In genomic region chr15:91779960-91780359, GRCh38 we compare ENCODE assay signal across 23 cellular contexts.
"Had no signal": no experiment of that assay in that cellular context is flagged by ENCODE, and none has a peak within 500 bp of the region (broad histone marks: within the 10 kb centered on the region; RNA-seq: fewer than 3 reads in every experiment).

No MANE protein-coding gene starts in this region.

- H3K4me3 Mint-ChIP-seq: IgD-negative memory B cell had no signal

- H3K27me3 Mint-ChIP-seq: IgD-negative memory B cell had no signal

- H3K4me1 Mint-ChIP-seq: IgD-negative memory B cell had no signal

- H3K4me3 ChIP-seq: K562 had no signal

- H3K27ac ChIP-seq: HL-60, KMS-11 had no signal

- DNase-seq: NCI-H1048, NCI-H1105 treated with DMSO at 0.1 percent for 48 hours, NCI-H1417 treated with DMSO at 0.1 percent for 48 hours, NCI-H146, NCI-H1694 treated with DMSO at 0.1 percent for 48 hours, NCI-H1930, NCI-H2081, NCI-H2107, NCI-H2227 treated with DMSO at 0.1 percent for 48 hours, NCI-H446, NCI-H510A, NCI-H524 treated with DMSO at 0.1 percent for 48 hours, NCI-H774, RPMI8226, SHP77, SK-N-SH, T-helper 1 cell had no signal

- H3K9ac ChIP-seq: KMS-11, SK-N-SH had no signal

- FAIRE-seq: HTR-8/SVneo, K562, RCC 7860 had no signal

- H3K9me2 ChIP-seq: SK-N-SH had no signal

- H3K27ac Mint-ChIP-seq: IgD-negative memory B cell had no signal

- H3K36me3 Mint-ChIP-seq: IgD-negative memory B cell had no signal

- H3K9me3 Mint-ChIP-seq: IgD-negative memory B cell had no signal

- H3K4me2 ChIP-seq: KMS-11, SK-N-SH had no signal

- ATAC-seq: K562 had no signal

- H3K9me3 ChIP-seq: SK-N-SH had no signal
